In the genomic region with DNA sequence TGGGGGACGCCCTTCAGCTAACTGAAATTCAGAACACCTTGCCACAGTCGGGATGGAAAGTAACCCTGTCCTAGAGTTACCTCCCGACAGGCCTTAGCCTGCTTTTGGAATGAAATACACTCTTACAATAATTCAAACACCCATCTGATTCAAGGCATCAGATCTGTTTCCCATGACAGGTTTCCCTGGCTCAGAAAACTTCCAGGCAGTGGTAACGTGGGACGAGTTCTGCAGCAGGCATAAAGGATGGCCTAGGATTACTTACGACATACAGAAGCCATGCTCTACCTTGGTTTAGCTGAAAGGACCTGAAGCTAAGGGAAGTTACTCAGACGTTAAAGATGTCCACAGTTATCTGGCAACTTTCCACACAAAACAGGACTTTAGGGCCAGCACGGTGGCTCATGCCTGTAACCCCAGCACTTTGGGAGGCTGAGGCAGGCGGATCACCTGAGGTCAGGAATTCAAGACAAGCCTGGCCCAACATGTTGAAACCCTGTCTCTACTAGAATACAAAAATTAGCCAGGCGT, we compare ENCODE assay signal across 33 cellular contexts.
"Had no signal": no experiment of that assay in that cellular context is flagged by ENCODE, and none has a peak within 500 bp of the region (broad histone marks: within the 10 kb centered on the region; RNA-seq: fewer than 3 reads in every experiment).

No MANE protein-coding gene starts in this region.

- H3K4me3 ChIP-seq: gastrocnemius medialis, pancreas, prostate gland, skin epidermis, thoracic aorta, upper lobe of left lung, vagina had no signal

- ATAC-seq: activated CD8-positive, alpha-beta T cell treated with anti-CD3 and anti-CD28 coated beads for 36 hours; activated T-cell treated with anti-CD3 and anti-CD28 coated beads, Interleukin-2, amount 50 U/mL, for 4 hours; activated T-helper 17 cell treated with anti-CD3 and anti-CD28 coated beads, Interleukin-2, amount 50 U/mL, for 72 hours; gastrocnemius medialis; left cardiac atrium; left ventricle myocardium superior; pancreas; sciatic nerve; stimulated activated naive CD8-positive, alpha-beta T cell treated with anti-CD3 and anti-CD28 coated beads, Interleukin-15, Interleukin-2, amounts not matched to agents 100 U/mL and 50 U/mL, for 24 hours; T-helper 17 cell had no signal

- H3K27ac ChIP-seq: brain microvascular endothelial cell, gastrocnemius medialis, pancreas, prostate gland, skin epidermis, thoracic aorta, upper lobe of left lung, vagina, WERI-Rb-1 had no signal

- DNase-seq: activated CD4-positive, alpha-beta T cell treated with anti-CD3 and anti-CD28 coated beads, Interleukin-2, amount 10 ng/mL, durations not matched to agents 7 days and 5 days; activated CD4-positive, CD25-positive, alpha-beta regulatory T cell treated with anti-CD3 and anti-CD28 coated beads, Interleukin-2, amount 50 U/mL, for 72 hours; activated CD8-positive, alpha-beta T cell treated with anti-CD3 and anti-CD28 coated beads for 36 hours; activated gamma-delta T cell treated with Interleukin-2 at 50 U/mL for 16 hours; activated naive CD4-positive, alpha-beta T cell treated with anti-CD3 and anti-CD28 coated beads, Interleukin-2, amount 50 U/mL, for 16 hours; activated T-cell treated with anti-CD3 and anti-CD28 coated beads, Interleukin-2, amount 50 U/mL, for 4 hours; amniotic stem cell; brain microvascular endothelial cell; central memory CD4-positive, alpha-beta T cell; endodermal cell; gastrocnemius medialis; glutamatergic neuron; islet precursor cell; left cardiac atrium; left ventricle myocardium superior; naive B cell; pancreas; retina; stimulated activated CD4-positive, alpha-beta T cell treated with anti-CD3 and anti-CD28 coated beads, Interleukin-12 subunit alpha, Interleukin-12 subunit beta, amount 100 ng/mL, for 4 hours; stimulated activated CD4-positive, alpha-beta T cell treated with anti-CD3 and anti-CD28 coated beads, Interleukin-4, amount 100 ng/mL, for 1 hour; stimulated activated naive CD8-positive, alpha-beta T cell treated with anti-CD3 and anti-CD28 coated beads, Interleukin-15, Interleukin-2, amounts not matched to agents 100 U/mL and 50 U/mL, for 24 hours; T-helper 17 cell; T1000; upper lobe of left lung; WERI-Rb-1 had no signal

- H3K36me3 ChIP-seq: prostate gland had no signal

- H3K27me3 Mint-ChIP-seq: activated CD4-positive, alpha-beta T cell treated with anti-CD3 and anti-CD28 coated beads, Interleukin-2, amount 10 ng/mL, durations not matched to agents 7 days and 5 days; activated CD8-positive, alpha-beta T cell treated with anti-CD3 and anti-CD28 coated beads for 36 hours; activated T-helper 17 cell treated with anti-CD3 and anti-CD28 coated beads, Interleukin-2, amount 50 U/mL, for 72 hours; dendritic cell treated with granulocyte-macrophage colony-stimulating factor and Interleukin-4, amounts not matched to agents 40 ng/mL and 50 ng/mL, for 4 days; naive B cell; T-helper 17 cell had no signal

- H3K4me3 Mint-ChIP-seq: activated CD4-positive, alpha-beta T cell treated with anti-CD3 and anti-CD28 coated beads, Interleukin-2, amount 10 ng/mL, durations not matched to agents 7 days and 5 days; activated CD8-positive, alpha-beta T cell treated with anti-CD3 and anti-CD28 coated beads for 36 hours; activated T-cell treated with anti-CD3 and anti-CD28 coated beads, Interleukin-2, amount 50 U/mL, for 4 hours; activated T-helper 17 cell treated with anti-CD3 and anti-CD28 coated beads, Interleukin-2, amount 50 U/mL, for 72 hours; dendritic cell treated with granulocyte-macrophage colony-stimulating factor and Interleukin-4, amounts not matched to agents 40 ng/mL and 50 ng/mL, for 4 days; mesothelial cell of epicardium; naive B cell; T-helper 17 cell had no signal

- H3K27me3 ChIP-seq: brain microvascular endothelial cell, gastrocnemius medialis, pancreas, upper lobe of left lung, vagina had no signal

- H3K9me3 Mint-ChIP-seq: activated CD4-positive, alpha-beta T cell treated with anti-CD3 and anti-CD28 coated beads, Interleukin-2, amount 10 ng/mL, durations not matched to agents 7 days and 5 days; activated CD8-positive, alpha-beta T cell treated with anti-CD3 and anti-CD28 coated beads for 36 hours; activated T-cell treated with anti-CD3 and anti-CD28 coated beads, Interleukin-2, amount 50 U/mL, for 4 hours; activated T-helper 17 cell treated with anti-CD3 and anti-CD28 coated beads, Interleukin-2, amount 50 U/mL, for 72 hours; dendritic cell treated with granulocyte-macrophage colony-stimulating factor and Interleukin-4, amounts not matched to agents 40 ng/mL and 50 ng/mL, for 4 days; endodermal cell; mesothelial cell of epicardium; naive B cell had no signal

- H3K4me1 ChIP-seq: prostate gland had no signal

- H3K9me3 ChIP-seq: gastrocnemius medialis, pancreas, prostate gland, thoracic aorta, upper lobe of left lung, vagina had no signal

- H3K4me1 Mint-ChIP-seq: activated T-helper 17 cell treated with anti-CD3 and anti-CD28 coated beads, Interleukin-2, amount 50 U/mL, for 72 hours had no signal

- H3K27ac Mint-ChIP-seq: activated CD4-positive, alpha-beta T cell treated with anti-CD3 and anti-CD28 coated beads, Interleukin-2, amount 10 ng/mL, durations not matched to agents 7 days and 5 days; activated CD8-positive, alpha-beta T cell treated with anti-CD3 and anti-CD28 coated beads for 36 hours; activated T-helper 17 cell treated with anti-CD3 and anti-CD28 coated beads, Interleukin-2, amount 50 U/mL, for 72 hours; dendritic cell treated with granulocyte-macrophage colony-stimulating factor and Interleukin-4, amounts not matched to agents 40 ng/mL and 50 ng/mL, for 4 days; mesothelial cell of epicardium; naive B cell had no signal
